11 cellular contexts compared by ENCODE assay signal in the genomic region with DNA sequence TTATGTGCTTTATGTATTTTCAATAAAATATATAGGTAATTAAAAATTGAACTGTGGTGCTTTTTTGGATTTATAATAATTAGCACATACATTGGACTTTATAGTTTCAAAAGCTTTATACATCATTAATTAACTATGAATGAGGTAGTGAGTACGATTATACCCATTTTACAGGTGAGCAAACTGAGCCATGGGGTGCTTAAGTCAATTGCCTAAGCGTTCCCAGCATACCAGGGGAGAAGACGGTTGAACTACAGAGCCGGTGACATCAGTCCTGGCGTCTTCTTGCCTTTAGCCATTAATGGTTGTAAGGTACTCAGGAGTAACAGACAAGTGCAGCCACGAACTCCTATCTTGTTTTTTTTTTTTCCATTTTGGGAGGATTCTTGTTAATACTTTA.
"Had no signal": no experiment of that assay in that cellular context is flagged by ENCODE, and none has a peak within 500 bp of the region (broad histone marks: within the 10 kb centered on the region; RNA-seq: fewer than 3 reads in every experiment).

No MANE protein-coding gene starts in this region.

- H3K9ac ChIP-seq: GM23248 had no signal

- H3K27ac ChIP-seq: GM23248 had no signal

- H3K4me2 ChIP-seq: GM23338 had no signal

- H2AFZ ChIP-seq: GM23248, GM23338 had no signal

- FAIRE-seq: H1, H54 had no signal

- H3K4me3 ChIP-seq: GM23248, GM23338, HAP-1 had no signal

- H3K9me3 ChIP-seq: HAP-1 had no signal

- H3K36me3 ChIP-seq: HAP-1 had no signal

- H3K4me1 ChIP-seq: HAP-1 had no signal

- ATAC-seq: GM23338, HCT116 had no signal

- DNase-seq: GM23248, GOT3, H7, H9, HCEC 1CT, HFFc6 had no signal
